ENCODE assay signal across 24 cellular contexts in genomic region chr11:114890076-114890475, GRCh38.
A peak's percentile ranks its signal among the peaks of the same experiment; 100 is the strongest.
DNase-seq lines count a peak whose midpoint lies in the region; ATAC-seq, FAIRE-seq and TF ChIP-seq lines count a peak whose summit lies in the region.
"Had no signal": no experiment of that assay in that cellular context is flagged by ENCODE, and none has a peak within 500 bp of the region (broad histone marks: within the 10 kb centered on the region; RNA-seq: fewer than 3 reads in every experiment).

No MANE protein-coding gene starts in this region.

- peaks cover 4% of the 10 kb centered on the region for H3K27me3 Mint-ChIP-seq in GM23338 (ENCODE audit: insufficient read depth, low read depth, poor library complexity)
- H3K27me3 Mint-ChIP-seq in WTC11 (ENCODE audit: low read depth), result peaks cover 3% of the 10 kb centered on the region; the same call in 1 of the 2 replicates
- H3K27me3 Mint-ChIP-seq in nephron progenitor cell (ENCODE audit: low read depth, poor library complexity), result peaks cover 6% of the 10 kb centered on the region

- H3F3A ChIP-seq in GM23338 (replicated peaks; ENCODE audit: low read depth), result no peaks in the 10 kb centered on the region

- CTCF ChIA-PET in WTC11 (lab: Charles Lee), result interaction anchor here (1.7 to 3.2 kb wide), 2 partner anchors 19 to 116 kb away, joined by 10 to 22 read pairs; no protein-coding TSS in a partner anchor

- H3K9me3 Mint-ChIP-seq in GM23338 (peaks cover 2% of the 10 kb centered on the region; the same call in 2 of the 3 replicates), WTC11 (peaks cover 11% of the 10 kb centered on the region), nephron progenitor cell (peaks cover 8% of the 10 kb centered on the region)

- H3K9me3 ChIP-seq in right cardiac atrium (ENCODE audit: control insufficient read depth, low read length), result no peaks in the 10 kb centered on the region
- H3K9me3 ChIP-seq: BE2C had no signal

- no peaks in the 10 kb centered on the region for H3K27me3 ChIP-seq in right cardiac atrium (ENCODE audit: control insufficient read depth, insufficient read depth)
- H3K27me3 ChIP-seq in GM23338 (ENCODE audit: insufficient read depth), result no peaks in the 10 kb centered on the region
- H3K27me3 ChIP-seq: BE2C had no signal

- WGBS in right cardiac atrium, result 48% methylated on average over 6 of the region's 6 CpGs

- no peak overlapping the region for H3K27ac Mint-ChIP-seq in GM23338
- H3K27ac Mint-ChIP-seq in WTC11, result no peak overlapping the region
- H3K27ac Mint-ChIP-seq in nephron progenitor cell, result peak overlapping the region; percentile 89
- H3K27ac Mint-ChIP-seq: CD8-positive, alpha-beta memory T cell had no signal

- POLR2A ChIA-PET in WTC11 (lab: Charles Lee), result no interaction called here

- peak overlapping the region; percentile 84; the same call in 1 of the 2 replicates for H2AFZ ChIP-seq in GM23338
- H2AFZ ChIP-seq: GM23248 had no signal

- no peak overlapping the region for H3K4me3 Mint-ChIP-seq in GM23338
- no peak overlapping the region for H3K4me3 Mint-ChIP-seq in WTC11
- H3K4me3 Mint-ChIP-seq in nephron progenitor cell, result peak overlapping the region; percentile 20
- H3K4me3 Mint-ChIP-seq: CD4-positive, CD25-positive, alpha-beta regulatory T cell; CD8-positive, alpha-beta memory T cell had no signal

- no peak for TF ChIP-seq POLR2A in GM12892 (IDR thresholded peaks at IDR 0.05; ENCODE audit: low read depth, low read length)

- FAIRE-seq in GM12892 (lab: Jason Lieb, UNC), result no peak
- FAIRE-seq: A204.1, GM12878, H54, K562 had no signal

- TF ChIP-seq CTCF in GM23338 (conservative IDR thresholded peaks at IDR 0.05; ENCODE audit: low read depth in 2 of 2) (no peak), WTC11 (IDR thresholded peaks at IDR 0.05) (no peak), nephron progenitor cell (IDR thresholded peaks at IDR 0.05) (no peak)

- H3K36me3 Mint-ChIP-seq in GM23338 (ENCODE audit: low read depth) (no peaks in the 10 kb centered on the region), WTC11 (no peaks in the 10 kb centered on the region), nephron progenitor cell (ENCODE audit: low read depth) (no peaks in the 10 kb centered on the region)
- H3K36me3 Mint-ChIP-seq: CD4-positive, CD25-positive, alpha-beta regulatory T cell had no signal

- H3K79me2 ChIP-seq in GM23338 (replicated peaks; ENCODE audit: insufficient read depth), result no peaks in the 10 kb centered on the region

- H3K27ac ChIP-seq in right cardiac atrium (ENCODE audit: low read length) (no peak overlapping the region), GM23338 (ENCODE audit: low read depth) (no peak overlapping the region)
- H3K27ac ChIP-seq: GM23248, HL-60 had no signal

- H3K4me1 ChIP-seq in right cardiac atrium (ENCODE audit: control insufficient read depth, insufficient read depth, low read length) (no peaks in the 10 kb centered on the region), GM23338 (ENCODE audit: insufficient read depth) (peaks cover 8% of the 10 kb centered on the region)
- H3K4me1 ChIP-seq: BE2C had no signal

- intact Hi-C loops in Right ventricle myocardium superior (cut with DNase I) (no loop called here), right cardiac atrium (cut with DNase I) (no loop called here)

- H3K4me1 Mint-ChIP-seq in GM23338 (peaks cover 14% of the 10 kb centered on the region), WTC11 (peaks cover 18% of the 10 kb centered on the region), nephron progenitor cell (peaks cover 31% of the 10 kb centered on the region)
- H3K4me1 Mint-ChIP-seq: CD4-positive, CD25-positive, alpha-beta regulatory T cell; CD8-positive, alpha-beta memory T cell had no signal

- no peak for DNase-seq in Right ventricle myocardium superior
- no peak for DNase-seq in right cardiac atrium
- DNase-seq in GM23338 (ENCODE audit: low spot score), result no peak
- DNase-seq in WTC11 (ENCODE audit: low spot score), result no peak
- no peak for DNase-seq in nephron progenitor cell
- no peak for DNase-seq in GM12892 (ENCODE audit: insufficient read length)
- DNase-seq: ACHN; BE2C; C1 segment of cervical spinal cord; CD4-positive, CD25-positive, alpha-beta regulatory T cell; CD8-positive, alpha-beta memory T cell; COR-L47; DMS153; DND-41; EL; GM23248; HCEC 1CT; IMR-90 had no signal

- no peaks in the 10 kb centered on the region for H3K36me3 ChIP-seq in GM23338 (ENCODE audit: insufficient read depth)
- H3K36me3 ChIP-seq: BE2C had no signal

- H3K9me2 ChIP-seq in GM23338 (ENCODE audit: insufficient read depth), result no peaks in the 10 kb centered on the region

- ATAC-seq in Right ventricle myocardium superior (ENCODE audit: poor library complexity), result peak; percentile 36
- no peak for ATAC-seq in right cardiac atrium
- ATAC-seq in GM23338, result peak; percentile 30
- peak; percentile 34 for ATAC-seq in WTC11
- no peak for ATAC-seq in HG03280 (IDR thresholded peaks at IDR 0.05; ENCODE audit: unreplicated experiment)
- ATAC-seq: GM12878, K562 had no signal

- no peaks in the 10 kb centered on the region for H4K20me1 ChIP-seq in GM23338 (replicated peaks; ENCODE audit: insufficient read depth)

- H3K4me3 ChIP-seq in right cardiac atrium (ENCODE audit: low read length) (no peak overlapping the region), GM23338 (0 out of 2 replicates have a peak overlapping the region, but pooled peaks have one; percentile 12)
- H3K4me3 ChIP-seq: GM12878, GM23248, K562 had no signal

- peak overlapping the region; percentile 57; the same call in 1 of the 2 replicates for H3K4me2 ChIP-seq in GM23338

TF ChIP-seq in GM23338, 12 proteins besides CTCF, POLR2A, EP300 and RAD21 (continues in another document):
- TF ChIP-seq POLR2AphosphoS5 (IDR thresholded peaks at IDR 0.05; ENCODE audit: low read depth) (no peak), ZNF331 (CRISPR knock-in tag; IDR thresholded peaks at IDR 0.05; ENCODE audit: low read depth) (no peak), CREB1 (CRISPR knock-in tag; IDR thresholded peaks at IDR 0.05; ENCODE audit: low read depth) (no peak), EZH2 (IDR thresholded peaks at IDR 0.05; ENCODE audit: low read depth, unreplicated experiment) (no peak)

TF ChIP-seq in WTC11, 78 proteins besides CTCF, POLR2A, EP300 and RAD21 (continues in another document):
- TF ChIP-seq SMAD4 (CRISPR knock-in tag; IDR thresholded peaks at IDR 0.05), result no peak
- no peak for TF ChIP-seq TP53 (CRISPR knock-in tag; IDR thresholded peaks at IDR 0.05)
- no peak for TF ChIP-seq FOXK1 (CRISPR knock-in tag; IDR thresholded peaks at IDR 0.05)
- no peak for TF ChIP-seq SMAD3 (CRISPR knock-in tag; IDR thresholded peaks at IDR 0.05; ENCODE audit: borderline replicate concordance)
- TF ChIP-seq PRDM15 (CRISPR knock-in tag; IDR thresholded peaks at IDR 0.05), result no peak
- TF ChIP-seq KAT7 (CRISPR knock-in tag; IDR thresholded peaks at IDR 0.05; ENCODE audit: borderline replicate concordance), result no peak
- TF ChIP-seq ZSCAN18 (CRISPR knock-in tag; IDR thresholded peaks at IDR 0.05), result no peak
- no peak for TF ChIP-seq ATF3 (CRISPR knock-in tag; conservative IDR thresholded peaks at IDR 0.05)

Comparison
In these comparisons a context has a peak if more than half of its experiments do, and no peak if none do; other contexts are left out.
1. ATAC-seq: peak in Right ventricle myocardium superior (single experiment), GM23338 (single experiment) and WTC11 (single experiment); none in right cardiac atrium (0 of 2) and HG03280 (single experiment).